8 cellular contexts compared by ENCODE assay signal in the genomic region with DNA sequence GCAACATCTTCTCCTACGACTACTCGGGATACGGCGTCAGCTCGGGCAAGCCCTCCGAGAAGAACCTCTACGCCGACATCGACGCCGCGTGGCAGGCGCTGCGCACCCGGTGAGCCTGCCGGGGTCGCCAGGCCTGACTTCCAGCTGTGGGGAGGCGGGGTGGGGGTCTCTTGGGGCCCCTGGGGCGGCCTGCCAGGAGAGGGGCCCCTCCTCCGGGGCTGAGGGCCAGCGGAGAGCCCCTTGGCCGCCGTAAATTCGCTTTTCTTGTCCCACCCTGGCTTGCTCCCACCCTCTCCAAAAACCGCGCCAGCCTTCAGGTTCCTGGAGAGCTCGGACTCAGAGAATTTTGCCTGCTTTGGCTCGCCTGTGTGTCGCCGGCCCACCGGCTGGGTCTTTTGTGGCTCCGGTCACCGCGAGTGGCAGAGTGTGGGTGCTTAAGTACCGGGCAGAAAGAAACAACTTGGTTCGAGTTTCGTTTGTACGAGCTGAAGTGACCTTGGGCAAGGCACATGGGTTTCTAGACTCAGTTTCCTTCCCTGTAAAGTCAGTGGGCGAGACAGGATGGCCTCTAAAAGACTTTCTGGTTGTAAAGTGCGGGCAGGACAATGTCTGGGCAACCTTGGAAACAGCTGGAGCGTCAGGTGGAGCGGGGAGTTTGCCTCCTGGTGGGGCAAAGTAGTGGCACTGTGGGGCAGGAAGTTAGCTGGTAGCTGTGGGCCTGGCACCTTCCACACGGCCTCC. TPM values are rescaled to one million over a fixed set of nuclear protein-coding genes. Genes with fewer than 3 reads are reported as not detected.
A peak's percentile ranks its signal among the peaks of the same experiment; 100 is the strongest.
DNase-seq lines count a peak whose midpoint lies in the region; ATAC-seq and TF ChIP-seq lines count a peak whose summit lies in the region.

No MANE protein-coding gene starts in this region.

- intact Hi-C loops in activated CD4-positive, alpha-beta memory T cell treated with anti-CD3 and anti-CD28 coated beads for 36 hours (cut with micrococcal nuclease) = loop anchor here (5.0 to 10.0 kb wide), 2 partner anchors 286 to 1349 kb away; a partner anchor contains a TSS
- intact Hi-C loops in uterus (cut with DNase I; ENCODE audit: low total_unique reads) = no loop called here

- no peaks in the 10 kb centered on the region for H3K36me3 Mint-ChIP-seq in activated CD4-positive, alpha-beta memory T cell treated with anti-CD3 and anti-CD28 coated beads for 36 hours
- no peaks in the 10 kb centered on the region for H3K36me3 Mint-ChIP-seq in naive B cell

- peaks cover 21% of the 10 kb centered on the region for H3K4me1 Mint-ChIP-seq in activated CD4-positive, alpha-beta memory T cell treated with anti-CD3 and anti-CD28 coated beads for 36 hours (ENCODE audit: low read depth)
- H3K4me1 Mint-ChIP-seq in naive B cell = peaks cover 8 to 18% (median 15%) of the 10 kb centered on the region in 3 donors

- H3K4me1 ChIP-seq in HUES6 (ENCODE audit: control insufficient read depth, insufficient read depth, low read length) (peaks cover 11% of the 10 kb centered on the region), uterus (no peaks in the 10 kb centered on the region)

- H3K9me3 ChIP-seq in HUES6 (ENCODE audit: control insufficient read depth, insufficient read depth, low read depth, low read length) (no peaks in the 10 kb centered on the region), uterus (no peaks in the 10 kb centered on the region)

- peak in 1 of 2 donors; percentile 34 for ATAC-seq in naive B cell (ENCODE audit: low read depth in 2 of 2)

- peaks cover 3% of the 10 kb centered on the region for H3K27me3 Mint-ChIP-seq in activated CD4-positive, alpha-beta memory T cell treated with anti-CD3 and anti-CD28 coated beads for 36 hours
- peaks cover 6 to 18% (median 13%) of the 10 kb centered on the region in 3 donors for H3K27me3 Mint-ChIP-seq in naive B cell

- peaks cover 27% of the 10 kb centered on the region for H3K27me3 ChIP-seq in HUES6 (ENCODE audit: control insufficient read depth, insufficient read depth, low read length)
- no peaks in the 10 kb centered on the region for H3K27me3 ChIP-seq in uterus

- POLR2A ChIA-PET in GM10248 (lab: Yijun Ruan, JAX) = no interaction called here
- POLR2A ChIA-PET in activated CD4-positive, alpha-beta memory T cell treated with anti-CD3 and anti-CD28 coated beads for 36 hours (lab: Charles Lee) = no interaction called here

- no peak for TF ChIP-seq POLR2A in uterus (IDR thresholded peaks at IDR 0.05)

- H3K9me3 Mint-ChIP-seq in activated CD4-positive, alpha-beta memory T cell treated with anti-CD3 and anti-CD28 coated beads for 36 hours = no peaks in the 10 kb centered on the region
- H3K9me3 Mint-ChIP-seq in naive B cell = no peaks in the 10 kb centered on the region

- H3K9ac ChIP-seq in HUES6 (ENCODE audit: low read length) = peak overlapping the region; percentile 79

- DNase-seq in GM10248 (ENCODE audit: extremely low spot score) (peak; percentile 27), epithelial cell of prostate (ENCODE audit: low read depth, low spot score) (no peak), naive B cell (no peak), uterus (peak in 1 of 2 donors; percentile 28), Ammon's horn (ENCODE audit: low spot score) (no peak), DMS153 (lab: John Stamatoyannopoulos, UW) (no peak)
- DNase-seq in activated CD4-positive, alpha-beta memory T cell treated with anti-CD3 and anti-CD28 coated beads for 36 hours = peak; percentile 44

- H3K36me3 ChIP-seq in HUES6 (ENCODE audit: control insufficient read depth, insufficient read depth, low read length) (no peaks in the 10 kb centered on the region), uterus (no peaks in the 10 kb centered on the region)

- peak overlapping the region; percentile 86 for H3K4me3 Mint-ChIP-seq in activated CD4-positive, alpha-beta memory T cell treated with anti-CD3 and anti-CD28 coated beads for 36 hours
- H3K4me3 Mint-ChIP-seq in naive B cell = peak overlapping the region; percentile 87 to 96 (median 90)

- peak overlapping the region; percentile 71 for H3K27ac Mint-ChIP-seq in activated CD4-positive, alpha-beta memory T cell treated with anti-CD3 and anti-CD28 coated beads for 36 hours
- peak overlapping the region in 1 of 6 donors; percentile 87 for H3K27ac Mint-ChIP-seq in naive B cell

- H3K27ac ChIP-seq in HUES6 (ENCODE audit: low read depth, low read length) (no peak overlapping the region), epithelial cell of prostate (peak overlapping the region; percentile 75), uterus (peak overlapping the region; percentile 81 to 85)

- peak overlapping the region; percentile 80 for H3K4me3 ChIP-seq in HUES6 (ENCODE audit: low read depth, low read length)
- H3K4me3 ChIP-seq in uterus = peak overlapping the region; percentile 51 to 75

- no peak for TF ChIP-seq CTCF in GM10248 (IDR thresholded peaks at IDR 0.05; ENCODE audit: control extremely low read depth, extremely low read depth, low read depth, missing control alignments)
- peak in 1 of 4 experiments; percentile 10 for TF ChIP-seq CTCF in uterus (IDR thresholded peaks at IDR 0.05)

- CTCF ChIA-PET in GM10248 (lab: Yijun Ruan, JAX) = interaction anchor here (0.9 to 1.6 kb wide), 3 partner anchors 8 to 83 kb away, joined by 3 read pairs; a partner anchor contains a TSS
- CTCF ChIA-PET in activated CD4-positive, alpha-beta memory T cell treated with anti-CD3 and anti-CD28 coated beads for 36 hours (lab: Charles Lee) = interaction anchor here (1.1 to 3.5 kb wide), 6 partner anchors 9 to 570 kb away, joined by 3 to 23 read pairs (median 5); no protein-coding TSS in a partner anchor

RNA-seq across cellular contexts. Expression of a gene that starts 1.0 kb away (rescaled TPM):
- total RNA-seq in activated CD4-positive, alpha-beta memory T cell treated with anti-CD3 and anti-CD28 coated beads for 36 hours = 1 to 10 TPM; 6.1 to 9.0 TPM
- 1 to 10 TPM in 2 of 6 donors, under 1 TPM in 3, not detected in 1; 0.29 to 1.0 (median 0.37) TPM for polyA plus RNA-seq in naive B cell (ENCODE audit: low read depth in 6 of 6)
- total RNA-seq in uterus = 10 to 100 TPM in 1 of 4 donors, 1 to 10 TPM in 2, under 1 TPM in 1; 0.29 to 13.6 (median 6.5) TPM

Comparison
In these comparisons a context has a peak if more than half of its experiments do, and no peak if none do; other contexts are left out.
1. DNase-seq: peak in GM10248 (single experiment) and activated CD4-positive, alpha-beta memory T cell treated with anti-CD3 and anti-CD28 coated beads for 36 hours (single experiment); none in epithelial cell of prostate (single experiment), naive B cell (single experiment), Ammon's horn (single experiment) and DMS153 (single experiment).